30 cellular contexts compared by ENCODE assay signal in the genomic region with DNA sequence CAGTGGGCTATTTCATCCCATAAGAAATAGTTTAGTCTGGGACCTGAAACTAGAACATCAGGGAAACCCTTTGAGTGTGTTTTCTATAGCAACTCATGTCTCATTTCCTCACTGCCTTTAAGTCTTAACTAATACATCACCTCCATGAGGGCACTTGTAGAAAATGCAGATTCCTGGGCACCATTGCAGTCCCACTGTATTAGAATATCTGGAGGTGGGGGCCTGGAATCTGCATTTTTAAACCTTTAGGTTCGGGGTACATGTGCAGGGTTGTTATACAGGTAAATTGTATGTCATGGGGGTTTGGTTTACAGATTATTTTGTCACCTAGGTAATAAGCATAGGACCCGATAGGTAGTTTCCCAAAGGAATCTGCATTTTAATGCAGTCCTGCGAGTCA.
DNase-seq lines count a peak whose midpoint lies in the region; ATAC-seq, FAIRE-seq and TF ChIP-seq lines count a peak whose summit lies in the region.
"Had no signal": no experiment of that assay in that cellular context is flagged by ENCODE, and none has a peak within 500 bp of the region (broad histone marks: within the 10 kb centered on the region; RNA-seq: fewer than 3 reads in every experiment).

No MANE protein-coding gene starts in this region.

- TF ChIP-seq CTCF in HepG2 (CRISPR knock-in tag; IDR thresholded peaks at IDR 0.05) = no peak
- TF ChIP-seq CTCF in right lobe of liver (IDR thresholded peaks at IDR 0.05) = no peak
- no peak for TF ChIP-seq CTCF in K562 (IDR thresholded peaks at IDR 0.05 in 2 of 3, conservative IDR thresholded peaks at IDR 0.05 in 1 of 3; ENCODE audit: insufficient read depth in 2 of 3, low read depth in 1 of 3, low read length in 3 of 3)

- TF ChIP-seq POLR2A in HepG2 (IDR thresholded peaks at IDR 0.05; ENCODE audit: insufficient read depth in 1 of 2, low read depth in 2 of 2, low read length in 2 of 2) (no peak), right lobe of liver (IDR thresholded peaks at IDR 0.05) (no peak), K562 (conservative IDR thresholded peaks at IDR 0.05) (no peak), GM12892 (IDR thresholded peaks at IDR 0.05; ENCODE audit: low read depth, low read length) (no peak)

- H3K4me2 ChIP-seq in HepG2 (ENCODE audit: low read depth, low read length) (no peak overlapping the region), K562 (ENCODE audit: insufficient read depth, low read length) (no peak overlapping the region)
- H3K4me2 ChIP-seq: A549; BLaER1; BLaER1 treated with 17β-estradiol and CSF1 and Interleukin-3, amounts not matched to agents 10 nM and 100 nM had no signal

- H4K20me1 ChIP-seq in HepG2 (ENCODE audit: insufficient read depth, low read length) = no peaks in the 10 kb centered on the region
- H4K20me1 ChIP-seq in K562 (replicated peaks; ENCODE audit: control insufficient read depth, insufficient read depth, low read length) = no peaks in the 10 kb centered on the region
- H4K20me1 ChIP-seq: BLaER1 had no signal

- in situ Hi-C loops in HepG2 (cut with HindIII; ENCODE audit: extremely low pct_ligation_motif_present, low pct_unique_long_range_greater_than_20kb) = no loop called here
- in situ Hi-C loops in K562 (cut with MboI) = no loop called here

- FAIRE-seq in HepG2 (lab: Jason Lieb, UNC) (no peak), K562 (lab: Jason Lieb, UNC) (no peak), GM12892 (lab: Jason Lieb, UNC) (no peak)
- FAIRE-seq: A204.1 had no signal

- H3K27ac ChIP-seq in HepG2 (ENCODE audit: extremely low read length, insufficient read depth, low read length) (no peak overlapping the region), right lobe of liver (no peak overlapping the region), K562 (ENCODE audit: extremely low read depth, low read depth, low read length) (no peak overlapping the region)
- H3K27ac ChIP-seq: 22Rv1; A549; BLaER1; BLaER1 treated with 17β-estradiol and CSF1 and Interleukin-3, amounts not matched to agents 10 nM and 100 nM; C4-2B had no signal

- CTCF ChIA-PET in HepG2 (lab: Yijun Ruan, JAX; ENCODE audit: low intra/inter-chr PET ratio, low total read pairs) (no interaction called here), K562 (lab: Yijun Ruan, JAX; ENCODE audit: low intra/inter-chr PET ratio) (interaction anchor here (0.5 kb wide), 1 partner anchor 1891 kb away, joined by 3 read pairs; no protein-coding TSS in a partner anchor)

- no peak overlapping the region for H3K9ac ChIP-seq in HepG2 (ENCODE audit: insufficient read depth, low read depth, low read length)
- no peak overlapping the region for H3K9ac ChIP-seq in K562 (ENCODE audit: insufficient read depth in 1 of 2, low read depth in 2 of 2, low read length in 2 of 2)
- H3K9ac ChIP-seq: BLaER1; BLaER1 treated with 17β-estradiol and CSF1 and Interleukin-3, amounts not matched to agents 10 nM and 100 nM had no signal

- DNase-seq in HepG2 (ENCODE audit: low spot score) (no peak), right lobe of liver (no peak), K562 (ENCODE audit: extremely low read depth in 1 of 4, low spot score in 3 of 4) (no peak), GM12892 (ENCODE audit: insufficient read length) (no peak)
- DNase-seq: 8988T; ACHN; AML-193; BE2C; C1 segment of cervical spinal cord; Caco-2; Calu3; CD4-positive, alpha-beta memory T cell; CD4-positive, alpha-beta T cell; CD4-positive, CD25-positive, alpha-beta regulatory T cell; CD8-positive, alpha-beta memory T cell; CD8-positive, alpha-beta T cell; COR-L47; DMS 273 treated with DMSO at 0.1 percent for 48 hours; DMS153; DMS53; DMS79; DMS79 treated with DMSO at 0.1 percent for 48 hours; DND-41; EL had no signal

- 97% methylated on average over 3 of the region's 3 CpGs for WGBS in HepG2 (ENCODE audit: low lambda C conversion rate)
- 100% methylated on average over 3 of the region's 3 CpGs for WGBS in right lobe of liver (ENCODE audit: insufficient coverage, low coverage, low lambda C conversion rate, missing lambda C conversion rate)
- 59% methylated on average over 3 of the region's 3 CpGs for WGBS in K562 (ENCODE audit: insufficient coverage, low coverage, missing lambda C conversion rate)

- intact Hi-C loops in HepG2 (cut with micrococcal nuclease; ENCODE audit: unreplicated experiment) (no loop called here), right lobe of liver (cut with DNase I) (no loop called here), K562 (cut with micrococcal nuclease) (no loop called here)

- H3K9me3 ChIP-seq in HepG2 (ENCODE audit: low read length) = no peaks in the 10 kb centered on the region
- no peaks in the 10 kb centered on the region for H3K9me3 ChIP-seq in right lobe of liver
- no peaks in the 10 kb centered on the region for H3K9me3 ChIP-seq in K562 (replicated peaks; ENCODE audit: control insufficient read depth, insufficient read depth, low read depth, low read length)
- H3K9me3 ChIP-seq: A549; BE2C; BLaER1; BLaER1 treated with 17β-estradiol and CSF1 and Interleukin-3, amounts not matched to agents 10 nM and 100 nM; Caco-2 had no signal

- TF ChIP-seq RAD21 in HepG2 (CRISPR knock-in tag; IDR thresholded peaks at IDR 0.05) = no peak
- TF ChIP-seq RAD21 in K562 (CRISPR knock-in tag; conservative IDR thresholded peaks at IDR 0.05 in 1 of 2, IDR thresholded peaks at IDR 0.05 in 1 of 2) = no peak

- no peak for TF ChIP-seq EP300 in HepG2 (IDR thresholded peaks at IDR 0.05; ENCODE audit: low read depth in 2 of 2, low read length in 2 of 2)
- TF ChIP-seq EP300 in HepG2 (CRISPR knock-in tag; IDR thresholded peaks at IDR 0.05; ENCODE audit: borderline replicate concordance) = no peak
- no peak for TF ChIP-seq EP300 in K562 (IDR thresholded peaks at IDR 0.05; ENCODE audit: low read length)

- H3K36me3 ChIP-seq in HepG2 (replicated peaks in 1 of 2; ENCODE audit: control insufficient read depth in 1 of 2, insufficient read depth in 2 of 2, low read length in 2 of 2) (no peaks in the 10 kb centered on the region; a peak in 1 of 5 replicates), right lobe of liver (no peaks in the 10 kb centered on the region), K562 (ENCODE audit: control insufficient read depth, insufficient read depth, low read length) (no peaks in the 10 kb centered on the region)
- H3K36me3 ChIP-seq: BE2C, BLaER1 had no signal

- H2AFZ ChIP-seq in HepG2 (ENCODE audit: low read length) = no peak overlapping the region
- H2AFZ ChIP-seq in K562 (ENCODE audit: low read depth, low read length) = no peak overlapping the region

- no peak overlapping the region for H3K4me3 ChIP-seq in HepG2 (replicated peaks in 1 of 3; ENCODE audit: insufficient read depth in 1 of 3, low read depth in 2 of 3, low read length in 3 of 3)
- H3K4me3 ChIP-seq in right lobe of liver = no peak overlapping the region
- no peak overlapping the region for H3K4me3 ChIP-seq in K562
- H3K4me3 ChIP-seq: A549; BLaER1; BLaER1 treated with 17β-estradiol and CSF1 and Interleukin-3, amounts not matched to agents 10 nM and 100 nM had no signal

- POLR2A ChIA-PET in HepG2 (lab: Yijun Ruan, JAX) = no interaction called here
- POLR2A ChIA-PET in K562 (lab: Yijun Ruan, JAX) = no interaction called here

- ATAC-seq in HepG2 (no peak), right lobe of liver (no peak), K562 (no peak)
- ATAC-seq: A549; CD8-positive, alpha-beta T cell had no signal

- H3K9me1 ChIP-seq in K562 (ENCODE audit: control insufficient read depth, insufficient read depth, low read length) = no peaks in the 10 kb centered on the region

- H3K4me1 ChIP-seq in HepG2 (ENCODE audit: insufficient read depth, low read length) (peaks cover 39% of the 10 kb centered on the region), right lobe of liver (no peaks in the 10 kb centered on the region), K562 (replicated peaks in 1 of 2; ENCODE audit: control insufficient read depth in 2 of 2, insufficient read depth in 2 of 2, low read length in 2 of 2) (no peaks in the 10 kb centered on the region)
- H3K4me1 ChIP-seq: A549, BE2C, BLaER1 had no signal

- H3K27me3 ChIP-seq in HepG2 (ENCODE audit: control insufficient read depth in 1 of 2, insufficient read depth in 2 of 2, low read length in 2 of 2) = no peaks in the 10 kb centered on the region; a peak in 1 of 5 replicates
- H3K27me3 ChIP-seq in right lobe of liver = no peaks in the 10 kb centered on the region
- H3K27me3 ChIP-seq in K562 (ENCODE audit: control insufficient read depth in 2 of 2, insufficient read depth in 2 of 2, low read length in 2 of 2) = no peaks in the 10 kb centered on the region
- H3K27me3 ChIP-seq: BE2C; BLaER1; BLaER1 treated with 17β-estradiol and CSF1 and Interleukin-3, amounts not matched to agents 10 nM and 100 nM had no signal

- BruUV-seq in HepG2 (replicated peaks; lab: Mats Ljungman, UMichigan) = no TSS peak
- BruUV-seq in K562 (replicated peaks; lab: Mats Ljungman, UMichigan) = no TSS peak

- H3K79me2 ChIP-seq in HepG2 (ENCODE audit: insufficient read depth, low read length) (no peaks in the 10 kb centered on the region), K562 (ENCODE audit: control insufficient read depth, insufficient read depth, low read length) (no peaks in the 10 kb centered on the region)

TF ChIP-seq in HepG2, 621 proteins besides CTCF, POLR2A, EP300 and RAD21 (continues in another document):
- TF ChIP-seq SP140L (CRISPR knock-in tag; IDR thresholded peaks at IDR 0.05; ENCODE audit: borderline replicate concordance) (no peak), CHD4 (IDR thresholded peaks at IDR 0.05; ENCODE audit: borderline replicate concordance, low read length) (0 out of 2 replicates have a peak, but pooled peaks have one; percentile 62)

TF ChIP-seq in K562, 482 proteins besides CTCF, POLR2A, EP300 and RAD21 (continues in another document):
- TF ChIP-seq LARP7 (IDR thresholded peaks at IDR 0.05) (no peak), YBX1 (IDR thresholded peaks at IDR 0.05) (no peak), CBFA2T3 (IDR thresholded peaks at IDR 0.05) (peak; percentile 61), NR2F6 (CRISPR knock-in tag; IDR thresholded peaks at IDR 0.05) (no peak), ZNF75A (CRISPR knock-in tag; IDR thresholded peaks at IDR 0.05) (no peak), KDM4B (IDR thresholded peaks at IDR 0.05; ENCODE audit: borderline replicate concordance in 2 of 2, low read depth in 1 of 2) (no peak)
- TF ChIP-seq, protein P1, sequence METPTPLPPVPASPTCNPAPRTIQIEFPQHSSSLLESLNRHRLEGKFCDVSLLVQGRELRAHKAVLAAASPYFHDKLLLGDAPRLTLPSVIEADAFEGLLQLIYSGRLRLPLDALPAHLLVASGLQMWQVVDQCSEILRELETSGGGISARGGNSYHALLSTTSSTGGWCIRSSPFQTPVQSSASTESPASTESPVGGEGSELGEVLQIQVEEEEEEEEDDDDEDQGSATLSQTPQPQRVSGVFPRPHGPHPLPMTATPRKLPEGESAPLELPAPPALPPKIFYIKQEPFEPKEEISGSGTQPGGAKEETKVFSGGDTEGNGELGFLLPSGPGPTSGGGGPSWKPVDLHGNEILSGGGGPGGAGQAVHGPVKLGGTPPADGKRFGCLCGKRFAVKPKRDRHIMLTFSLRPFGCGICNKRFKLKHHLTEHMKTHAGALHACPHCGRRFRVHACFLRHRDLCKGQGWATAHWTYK (CRISPR knock-in tag; IDR thresholded peaks at IDR 0.05) = no peak

Comparison
In these comparisons a context has a peak if more than half of its experiments do, and no peak if none do; other contexts are left out.
1. Of the 241 proteins assayed by ChIP-seq in both HepG2 and K562: peak only in HepG2: CHD4; only in K562: none; in both: none; in neither: 240.